Comparison of ENCODE assay signal across 17 cellular contexts in genomic region chr22:30432096-30432495, GRCh38. TPM values are rescaled to one million over a fixed set of nuclear protein-coding genes. Genes with fewer than 3 reads are reported as not detected.
DNase-seq lines count a peak whose midpoint lies in the region; ATAC-seq, FAIRE-seq and TF ChIP-seq lines count a peak whose summit lies in the region.
"Had no signal": no experiment of that assay in that cellular context is flagged by ENCODE, and none has a peak within 500 bp of the region (broad histone marks: within the 10 kb centered on the region; RNA-seq: fewer than 3 reads in every experiment).

No MANE protein-coding gene starts in this region.

- H3K27me3 ChIP-seq in A673 (replicated peaks; ENCODE audit: insufficient read depth, low read depth, low read length, poor library complexity) = no peaks in the 10 kb centered on the region
- no peaks in the 10 kb centered on the region for H3K27me3 ChIP-seq in HepG2 (ENCODE audit: control insufficient read depth in 1 of 2, insufficient read depth in 2 of 2, low read length in 2 of 2)
- H3K27me3 ChIP-seq: BE2C had no signal

- H3K27me3 Mint-ChIP-seq in chondrocyte (ENCODE audit: low read depth) = no peaks in the 10 kb centered on the region

- peak; percentile 68 for ATAC-seq in HepG2
- ATAC-seq: GM12878, HCT116, K562 had no signal

- no peak overlapping the region for H3K9ac ChIP-seq in HepG2 (ENCODE audit: insufficient read depth, low read depth, low read length)

- POLR2A ChIA-PET in A673 (lab: Charles Lee; ENCODE audit: low non-redundant PET) (no interaction called here), HepG2 (lab: Yijun Ruan, JAX) (interaction anchor here (2.8 kb wide), 1 partner anchor 9 kb away, joined by 26 read pairs; no protein-coding TSS in a partner anchor)

- H3K9me3 ChIP-seq in A673 (ENCODE audit: low read depth, low read length, poor library complexity, severe bottlenecking) = no peaks in the 10 kb centered on the region
- no peaks in the 10 kb centered on the region for H3K9me3 ChIP-seq in HepG2 (ENCODE audit: low read length)
- H3K9me3 ChIP-seq: BE2C had no signal

- BruUV-seq in A673 (replicated peaks; lab: Mats Ljungman, UMichigan) = no TSS peak
- BruUV-seq in HepG2 (replicated peaks; lab: Mats Ljungman, UMichigan) = no TSS peak

- TF ChIP-seq CTCF in A673 (conservative IDR thresholded peaks at IDR 0.05; ENCODE audit: low read depth, low read length) (no peak), chondrocyte (IDR thresholded peaks at IDR 0.05) (no peak), HepG2 (CRISPR knock-in tag; IDR thresholded peaks at IDR 0.05) (no peak)

- no peak overlapping the region for H3K4me2 ChIP-seq in HepG2 (ENCODE audit: low read depth, low read length)

- no peaks in the 10 kb centered on the region for H4K20me1 ChIP-seq in HepG2 (ENCODE audit: insufficient read depth, low read length)

- H3K4me3 Mint-ChIP-seq in chondrocyte (ENCODE audit: unreplicated experiment) = no peak overlapping the region
- H3K4me3 Mint-ChIP-seq: CD4-positive, alpha-beta memory T cell had no signal

- H3K4me1 ChIP-seq in A673 (ENCODE audit: insufficient read depth, low read length, poor library complexity, severe bottlenecking) (peaks cover 35% of the 10 kb centered on the region), HepG2 (ENCODE audit: insufficient read depth, low read length) (peaks cover 42% of the 10 kb centered on the region)
- H3K4me1 ChIP-seq: BE2C had no signal

- TF ChIP-seq POLR2A in HepG2 (IDR thresholded peaks at IDR 0.05; ENCODE audit: insufficient read depth in 1 of 2, low read depth in 2 of 2, low read length in 2 of 2) = no peak

- H3K4me1 Mint-ChIP-seq in chondrocyte (ENCODE audit: low read depth) = peaks cover 3% of the 10 kb centered on the region

- CTCF ChIA-PET in A673 (lab: Charles Lee) (interaction anchor here (1.9 kb wide), 1 partner anchor 144 kb away, joined by 5 read pairs; no protein-coding TSS in a partner anchor), HepG2 (lab: Yijun Ruan, JAX; ENCODE audit: low intra/inter-chr PET ratio, low total read pairs) (interaction anchor here (1.1 kb wide), 1 partner anchor 41 kb away, joined by 4 read pairs; no protein-coding TSS in a partner anchor)

- no peak for DNase-seq in A673 (ENCODE audit: low spot score)
- DNase-seq in chondrocyte (ENCODE audit: low spot score) = peak; percentile 64
- DNase-seq in HepG2 (ENCODE audit: low spot score) = no peak
- no peak for DNase-seq in RCC 7860 (ENCODE audit: low spot score)
- no peak for DNase-seq in 8988T
- DNase-seq: BE2C; CD4-positive, alpha-beta memory T cell; DMS79 had no signal

- H3K27ac ChIP-seq in A673 (ENCODE audit: low read depth, low read length, poor library complexity, severe bottlenecking) (peak overlapping the region; percentile 100), HepG2 (ENCODE audit: extremely low read length, insufficient read depth, low read length) (no peak overlapping the region)
- H3K27ac ChIP-seq: C4-2B, HL-60 had no signal

- FAIRE-seq in HepG2 (lab: Jason Lieb, UNC) (no peak), RCC 7860 (lab: Jason Lieb, UNC) (no peak)
- FAIRE-seq: A204.1, GM12878, K562 had no signal

- no peak overlapping the region for H3K27ac Mint-ChIP-seq in chondrocyte (ENCODE audit: unreplicated experiment)

- intact Hi-C loops in A673 (cut with micrococcal nuclease; ENCODE audit: unreplicated experiment) = no loop called here
- intact Hi-C loops in HepG2 (cut with micrococcal nuclease; ENCODE audit: unreplicated experiment) = no loop called here

- peaks cover 1% of the 10 kb centered on the region for H3K36me3 Mint-ChIP-seq in chondrocyte (ENCODE audit: low read depth)

- H3K4me3 ChIP-seq in A673 (ENCODE audit: low read depth, low read length, poor library complexity, severe bottlenecking) (no peak overlapping the region), HepG2 (replicated peaks in 1 of 3; ENCODE audit: insufficient read depth in 1 of 3, low read depth in 2 of 3, low read length in 3 of 3) (no peak overlapping the region)
- H3K4me3 ChIP-seq: GM12878, K562 had no signal

- no peaks in the 10 kb centered on the region for H3K9me3 Mint-ChIP-seq in chondrocyte (ENCODE audit: low read depth)

- WGBS in HepG2 (ENCODE audit: low lambda C conversion rate) = 23% methylated on average over 3 of the region's 4 CpGs

- H3K79me2 ChIP-seq in HepG2 (ENCODE audit: insufficient read depth, low read length) = no peaks in the 10 kb centered on the region

- no peak for TF ChIP-seq RAD21 in HepG2 (CRISPR knock-in tag; IDR thresholded peaks at IDR 0.05)

- in situ Hi-C loops in HepG2 (cut with HindIII; ENCODE audit: extremely low pct_ligation_motif_present, low pct_unique_long_range_greater_than_20kb) = no loop called here

- TF ChIP-seq EP300 in HepG2 (IDR thresholded peaks at IDR 0.05; ENCODE audit: low read depth in 2 of 2, low read length in 2 of 2) (no peak), HepG2 (CRISPR knock-in tag; IDR thresholded peaks at IDR 0.05; ENCODE audit: borderline replicate concordance) (no peak)

- no peak overlapping the region for H2AFZ ChIP-seq in HepG2 (ENCODE audit: low read length)

- H3K36me3 ChIP-seq in A673 (ENCODE audit: insufficient read depth, low read length, poor library complexity, severe bottlenecking) = peaks cover 19% of the 10 kb centered on the region
- H3K36me3 ChIP-seq in HepG2 (replicated peaks in 1 of 2; ENCODE audit: control insufficient read depth in 1 of 2, insufficient read depth in 2 of 2, low read length in 2 of 2) = peaks cover 0 to 5% of the 10 kb centered on the region in 2 experiments; a peak in 2 of 5 replicates

RNA-seq across cellular contexts. Expression of gene MTFP1, which starts 6.5 kb away (rescaled TPM):
- total RNA-seq in A673 (2021) (82.6 and 86.9 TPM in 2 replicates), chondrocyte (9.3 to 12.7 TPM (median 12.1 TPM) in 3 replicates), HepG2 (2016; rRNA removed; fragmentation: Illumina TruSeq; extraction: Trizol) (40.3 and 45.6 TPM in 2 replicates)
- 33.4 and 35.3 TPM in 2 replicates for total RNA-seq in HepG2 (2016; cell fraction: cytosol; rRNA removed; fragmentation: Illumina TruSeq; extraction: Trizol; ENCODE audit: low read depth)
- total RNA-seq in HepG2 (2016; cell fraction: insoluble cytoplasmic fraction; rRNA removed; fragmentation: Illumina TruSeq; extraction: Trizol) = 40.9 and 46.1 TPM in 2 replicates
- total RNA-seq in HepG2 (2016; cell fraction: membrane; rRNA removed; fragmentation: Illumina TruSeq; extraction: Trizol) = 44.5 and 56.8 TPM in 2 replicates
- total RNA-seq in HepG2 (2016; cell fraction: nucleus; rRNA removed; fragmentation: Illumina TruSeq; extraction: Trizol) = 24.5 and 30.0 TPM in 2 replicates
- polyA plus RNA-seq in HepG2 (2011; rRNA removed) = 29.5 TPM in 2 replicates
- 33.0 and 55.8 TPM in 2 replicates for polyA plus RNA-seq in HepG2 (2011; cell fraction: cytosol; rRNA removed)
- polyA plus RNA-seq in HepG2 (2011; cell fraction: nucleus; rRNA removed) = 33.3 and 33.4 TPM in 2 replicates
- 16.5 and 23.5 TPM in 2 replicates for polyA plus RNA-seq in HepG2 (2012)
- polyA plus RNA-seq in HepG2 (2016; cell fraction: cytosol; fragmentation: Illumina TruSeq; extraction: Trizol; ENCODE audit: low read depth) = 26.8 and 41.3 TPM in 2 replicates
- 32.6 and 35.9 TPM in 2 replicates for polyA plus RNA-seq in HepG2 (2016; cell fraction: insoluble cytoplasmic fraction; fragmentation: Illumina TruSeq; extraction: Trizol; ENCODE audit: low read depth)
- polyA plus RNA-seq in HepG2 (2016; cell fraction: membrane; fragmentation: Illumina TruSeq; extraction: Trizol; ENCODE audit: low read depth) = 36.2 and 46.2 TPM in 2 replicates
- 42.3 and 44.8 TPM in 2 replicates for polyA plus RNA-seq in HepG2 (2016; cell fraction: nucleus; fragmentation: Illumina TruSeq; extraction: Trizol; ENCODE audit: insufficient read depth, low read depth)
- 41.9 and 45.1 TPM in 2 replicates for polyA minus RNA-seq in HepG2 (2011; rRNA and poly(A)+ RNA removed; ENCODE audit: low replicate concordance)
- polyA minus RNA-seq in HepG2 (2011; cell fraction: cytosol; rRNA and poly(A)+ RNA removed) = 13.7 and 14.0 TPM in 2 replicates
- polyA minus RNA-seq in HepG2 (2011; cell fraction: nucleus; rRNA and poly(A)+ RNA removed) = 5.2 and 9.7 TPM in 2 replicates

RNA-seq across cellular contexts. Expression of gene SEC14L2, which starts 35.3 kb away (rescaled TPM):
- total RNA-seq in A673 (2021) (14.4 and 19.4 TPM in 2 replicates), chondrocyte (15.5 to 39.5 TPM (median 15.6 TPM) in 3 replicates), HepG2 (2016; rRNA removed; fragmentation: Illumina TruSeq; extraction: Trizol) (4.1 and 5.3 TPM in 2 replicates)
- total RNA-seq in HepG2 (2016; cell fraction: cytosol; rRNA removed; fragmentation: Illumina TruSeq; extraction: Trizol; ENCODE audit: low read depth) = 0.71 and 0.88 TPM in 2 replicates
- total RNA-seq in HepG2 (2016; cell fraction: insoluble cytoplasmic fraction; rRNA removed; fragmentation: Illumina TruSeq; extraction: Trizol) = 5.1 TPM in 2 replicates
- 2.0 and 2.8 TPM in 2 replicates for total RNA-seq in HepG2 (2016; cell fraction: membrane; rRNA removed; fragmentation: Illumina TruSeq; extraction: Trizol)
- 3.5 and 5.0 TPM in 2 replicates for total RNA-seq in HepG2 (2016; cell fraction: nucleus; rRNA removed; fragmentation: Illumina TruSeq; extraction: Trizol)
- polyA plus RNA-seq in HepG2 (2011; rRNA removed) = 5.1 and 9.1 TPM in 2 replicates
- 6.9 and 7.2 TPM in 2 replicates for polyA plus RNA-seq in HepG2 (2011; cell fraction: cytosol; rRNA removed)
- 13.4 and 15.2 TPM in 2 replicates for polyA plus RNA-seq in HepG2 (2011; cell fraction: nucleus; rRNA removed)
- 4.1 and 4.7 TPM in 2 replicates for polyA plus RNA-seq in HepG2 (2012)
- polyA plus RNA-seq in HepG2 (2016; cell fraction: cytosol; fragmentation: Illumina TruSeq; extraction: Trizol; ENCODE audit: low read depth) = 1.8 and 2.4 TPM in 2 replicates
- 5.3 and 5.4 TPM in 2 replicates for polyA plus RNA-seq in HepG2 (2016; cell fraction: insoluble cytoplasmic fraction; fragmentation: Illumina TruSeq; extraction: Trizol; ENCODE audit: low read depth)
- polyA plus RNA-seq in HepG2 (2016; cell fraction: membrane; fragmentation: Illumina TruSeq; extraction: Trizol; ENCODE audit: low read depth) = 1.9 and 2.3 TPM in 2 replicates
- polyA plus RNA-seq in HepG2 (2016; cell fraction: nucleus; fragmentation: Illumina TruSeq; extraction: Trizol; ENCODE audit: insufficient read depth, low read depth) = 5.5 and 6.3 TPM in 2 replicates
- 13.5 and 19.9 TPM in 2 replicates for polyA minus RNA-seq in HepG2 (2011; rRNA and poly(A)+ RNA removed; ENCODE audit: low replicate concordance)
- polyA minus RNA-seq in HepG2 (2011; cell fraction: cytosol; rRNA and poly(A)+ RNA removed) = 4.4 and 5.6 TPM in 2 replicates
- polyA minus RNA-seq in HepG2 (2011; cell fraction: nucleus; rRNA and poly(A)+ RNA removed) = 11.5 and 19.1 TPM in 2 replicates

RNA-seq across cellular contexts. Expression of gene SEC14L3, which starts 39.7 kb away (rescaled TPM):
- total RNA-seq in A673 (2021) (not detected in 2 replicates), chondrocyte (not detected in 3 replicates), HepG2 (2016; rRNA removed; fragmentation: Illumina TruSeq; extraction: Trizol) (not detected in 2 replicates)
- not detected in 2 replicates for total RNA-seq in HepG2 (2016; cell fraction: cytosol; rRNA removed; fragmentation: Illumina TruSeq; extraction: Trizol; ENCODE audit: low read depth)
- not detected in 2 replicates for total RNA-seq in HepG2 (2016; cell fraction: insoluble cytoplasmic fraction; rRNA removed; fragmentation: Illumina TruSeq; extraction: Trizol)
- total RNA-seq in HepG2 (2016; cell fraction: membrane; rRNA removed; fragmentation: Illumina TruSeq; extraction: Trizol) = not detected in 2 replicates
- total RNA-seq in HepG2 (2016; cell fraction: nucleus; rRNA removed; fragmentation: Illumina TruSeq; extraction: Trizol) = not detected in 2 replicates
- not detected in 2 replicates for polyA plus RNA-seq in HepG2 (2011; rRNA removed)
- polyA plus RNA-seq in HepG2 (2011; cell fraction: cytosol; rRNA removed) = not detected in 2 replicates
- not detected in 2 replicates for polyA plus RNA-seq in HepG2 (2011; cell fraction: nucleus; rRNA removed)
- polyA plus RNA-seq in HepG2 (2012) = not detected in 2 replicates
- not detected in 2 replicates for polyA plus RNA-seq in HepG2 (2016; cell fraction: cytosol; fragmentation: Illumina TruSeq; extraction: Trizol; ENCODE audit: low read depth)
- not detected in 2 replicates for polyA plus RNA-seq in HepG2 (2016; cell fraction: insoluble cytoplasmic fraction; fragmentation: Illumina TruSeq; extraction: Trizol; ENCODE audit: low read depth)
- not detected in 2 replicates for polyA plus RNA-seq in HepG2 (2016; cell fraction: membrane; fragmentation: Illumina TruSeq; extraction: Trizol; ENCODE audit: low read depth)
- not detected in 2 replicates for polyA plus RNA-seq in HepG2 (2016; cell fraction: nucleus; fragmentation: Illumina TruSeq; extraction: Trizol; ENCODE audit: insufficient read depth, low read depth)
- 0.07 TPM in 1 of 2 replicates, not detected in the other for polyA minus RNA-seq in HepG2 (2011; rRNA and poly(A)+ RNA removed; ENCODE audit: low replicate concordance)
- not detected in 2 replicates for polyA minus RNA-seq in HepG2 (2011; cell fraction: cytosol; rRNA and poly(A)+ RNA removed)
- polyA minus RNA-seq in HepG2 (2011; cell fraction: nucleus; rRNA and poly(A)+ RNA removed) = not detected in 2 replicates
- total RNA-seq: CD4-positive, alpha-beta memory T cell; G401; GM12878; H4; K562 had no signal
- polyA plus RNA-seq: AG04450; CD4-positive, alpha-beta memory T cell; K562 had no signal

RNA-seq across cellular contexts. Expression of gene RNF215, which starts 44.9 kb away (rescaled TPM):
- total RNA-seq in A673 (2021) = 18.9 and 22.4 TPM in 2 replicates
- 35.2 to 36.2 TPM (median 36.0 TPM) in 3 replicates for total RNA-seq in chondrocyte
- total RNA-seq in HepG2 (2016; rRNA removed; fragmentation: Illumina TruSeq; extraction: Trizol) = 2.4 and 5.3 TPM in 2 replicates
- 1.6 and 1.9 TPM in 2 replicates for total RNA-seq in HepG2 (2016; cell fraction: cytosol; rRNA removed; fragmentation: Illumina TruSeq; extraction: Trizol; ENCODE audit: low read depth)
- 2.5 and 5.7 TPM in 2 replicates for total RNA-seq in HepG2 (2016; cell fraction: insoluble cytoplasmic fraction; rRNA removed; fragmentation: Illumina TruSeq; extraction: Trizol)
- 2.5 and 3.5 TPM in 2 replicates for total RNA-seq in HepG2 (2016; cell fraction: membrane; rRNA removed; fragmentation: Illumina TruSeq; extraction: Trizol)
- total RNA-seq in HepG2 (2016; cell fraction: nucleus; rRNA removed; fragmentation: Illumina TruSeq; extraction: Trizol) = 7.1 and 8.8 TPM in 2 replicates
- polyA plus RNA-seq in HepG2 (2011; rRNA removed) = 6.1 and 9.2 TPM in 2 replicates
- polyA plus RNA-seq in HepG2 (2011; cell fraction: cytosol; rRNA removed) = 3.8 and 4.9 TPM in 2 replicates
- polyA plus RNA-seq in HepG2 (2011; cell fraction: nucleus; rRNA removed) = 55.4 and 60.1 TPM in 2 replicates
- polyA plus RNA-seq in HepG2 (2012) = 5.4 and 7.0 TPM in 2 replicates
- 1.1 and 1.2 TPM in 2 replicates for polyA plus RNA-seq in HepG2 (2016; cell fraction: cytosol; fragmentation: Illumina TruSeq; extraction: Trizol; ENCODE audit: low read depth)
- 1.6 and 1.8 TPM in 2 replicates for polyA plus RNA-seq in HepG2 (2016; cell fraction: insoluble cytoplasmic fraction; fragmentation: Illumina TruSeq; extraction: Trizol; ENCODE audit: low read depth)
- polyA plus RNA-seq in HepG2 (2016; cell fraction: membrane; fragmentation: Illumina TruSeq; extraction: Trizol; ENCODE audit: low read depth) = 1.9 and 2.2 TPM in 2 replicates
- 17.7 and 18.4 TPM in 2 replicates for polyA plus RNA-seq in HepG2 (2016; cell fraction: nucleus; fragmentation: Illumina TruSeq; extraction: Trizol; ENCODE audit: insufficient read depth, low read depth)
- polyA minus RNA-seq in HepG2 (2011; rRNA and poly(A)+ RNA removed; ENCODE audit: low replicate concordance) = 10.6 and 16.6 TPM in 2 replicates
- polyA minus RNA-seq in HepG2 (2011; cell fraction: cytosol; rRNA and poly(A)+ RNA removed) = 2.3 and 4.5 TPM in 2 replicates
- polyA minus RNA-seq in HepG2 (2011; cell fraction: nucleus; rRNA and poly(A)+ RNA removed) = 12.6 and 12.9 TPM in 2 replicates
